Comparison of ENCODE assay signal across 18 cellular contexts in the genomic region with DNA sequence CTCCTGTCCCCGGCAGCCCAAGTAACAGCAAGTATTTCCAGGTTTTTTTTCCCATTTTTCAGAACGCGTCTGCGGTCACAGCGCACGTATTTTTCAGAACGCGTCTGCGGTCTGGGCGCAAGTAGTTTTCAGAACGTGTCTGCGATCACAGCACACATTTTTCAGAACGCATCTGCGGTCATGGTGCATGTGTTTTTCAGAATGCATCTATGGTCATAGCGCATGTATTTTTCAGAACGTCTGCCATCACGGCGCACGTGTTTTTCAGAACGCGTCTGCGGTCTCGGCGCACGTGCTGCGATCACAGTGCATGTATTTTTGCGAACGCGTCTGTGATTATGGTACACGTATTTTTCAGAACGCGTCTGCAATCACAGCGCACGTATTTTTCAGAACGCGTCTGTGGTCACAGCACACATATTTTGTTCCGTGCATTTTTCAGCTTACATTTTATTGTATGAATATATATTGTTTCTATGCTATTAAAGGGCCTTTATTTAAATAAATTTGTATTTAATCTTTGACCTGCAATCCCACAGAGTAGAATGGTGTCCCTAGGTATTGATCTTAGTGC. TPM values are rescaled to one million over a fixed set of nuclear protein-coding genes. Genes with fewer than 3 reads are reported as not detected.
"Had no signal": no experiment of that assay in that cellular context is flagged by ENCODE, and none has a peak within 500 bp of the region (broad histone marks: within the 10 kb centered on the region; RNA-seq: fewer than 3 reads in every experiment).

No MANE protein-coding gene starts in this region.

- ATAC-seq: activated naive CD4-positive, alpha-beta T cell treated with anti-CD3 and anti-CD28 coated beads, Interleukin-2, amount 50 U/mL, for 72 hours; activated T-cell treated with anti-CD3 and anti-CD28 coated beads, Interleukin-2, amount 50 U/mL, for 4 hours; foreskin keratinocyte; natural killer cell treated with Interleukin-12 subunit alpha and Interleukin-12 subunit beta and Interleukin-15 and Interleukin-18, amount 100 ng/mL, for 72 hours; stimulated activated naive CD8-positive, alpha-beta T cell treated with anti-CD3 and anti-CD28 coated beads, Interleukin-15, amount 100 ng/mL, for 72 hours had no signal

- H3K4me3 ChIP-seq: colonic mucosa, SJSA1, thoracic aorta had no signal

- H3K27me3 Mint-ChIP-seq: natural killer cell treated with Interleukin-12 subunit alpha and Interleukin-12 subunit beta and Interleukin-15 and Interleukin-18, amount 100 ng/mL, for 72 hours; stimulated activated naive CD8-positive, alpha-beta T cell treated with anti-CD3 and anti-CD28 coated beads, Interleukin-15, amount 100 ng/mL, for 72 hours had no signal

- H3K4me1 ChIP-seq: colonic mucosa, foreskin keratinocyte, SJSA1 had no signal

- H3K4me3 Mint-ChIP-seq: activated T-cell treated with anti-CD3 and anti-CD28 coated beads, Interleukin-2, amount 50 U/mL, for 4 hours; natural killer cell treated with Interleukin-12 subunit alpha and Interleukin-12 subunit beta and Interleukin-15 and Interleukin-18, amount 100 ng/mL, for 72 hours; stimulated activated naive CD8-positive, alpha-beta T cell treated with anti-CD3 and anti-CD28 coated beads, Interleukin-15, amount 100 ng/mL, for 72 hours had no signal

- H3K27me3 ChIP-seq: colonic mucosa, foreskin keratinocyte, SJSA1 had no signal

- H3K9me3 ChIP-seq: colonic mucosa, SJSA1, thoracic aorta had no signal

- H3K27ac Mint-ChIP-seq: activated naive CD4-positive, alpha-beta T cell treated with anti-CD3 and anti-CD28 coated beads, Interleukin-2, amount 50 U/mL, for 72 hours; natural killer cell treated with Interleukin-12 subunit alpha and Interleukin-12 subunit beta and Interleukin-15 and Interleukin-18, amount 100 ng/mL, for 72 hours had no signal

- H3K27ac ChIP-seq: colonic mucosa, foreskin keratinocyte, SJSA1, thoracic aorta had no signal

- DNase-seq: activated CD4-positive, alpha-beta T cell treated with anti-CD3 and anti-CD28 coated beads, Interleukin-2, amount 50 U/mL, for 48 hours; activated effector memory CD4-positive, alpha-beta T cell treated with Interleukin-2 at 50 U/mL for 16 hours; activated T-cell treated with anti-CD3 and anti-CD28 coated beads, Interleukin-2, amount 50 U/mL, for 4 hours; caudate nucleus; colonic mucosa; foreskin keratinocyte; mesendoderm; occipital lobe; stimulated activated CD4-positive, alpha-beta T cell treated with anti-CD3 and anti-CD28 coated beads, Interleukin-1b, Interleukin-23, amount 100 ng/mL, for 48 hours; stimulated activated naive CD8-positive, alpha-beta T cell treated with anti-CD3 and anti-CD28 coated beads, Interleukin-15, amount 100 ng/mL, for 72 hours had no signal

- H3K9me3 Mint-ChIP-seq: activated naive CD4-positive, alpha-beta T cell treated with anti-CD3 and anti-CD28 coated beads, Interleukin-2, amount 50 U/mL, for 72 hours; natural killer cell treated with Interleukin-12 subunit alpha and Interleukin-12 subunit beta and Interleukin-15 and Interleukin-18, amount 100 ng/mL, for 72 hours; stimulated activated naive CD8-positive, alpha-beta T cell treated with anti-CD3 and anti-CD28 coated beads, Interleukin-15, amount 100 ng/mL, for 72 hours had no signal

RNA-seq across cellular contexts. Expression of a gene that starts 19.7 kb away (rescaled TPM):
- total RNA-seq: activated naive CD4-positive, alpha-beta T cell treated with anti-CD3 and anti-CD28 coated beads, Interleukin-2, amount 50 U/mL, for 72 hours; activated T-cell treated with anti-CD3 and anti-CD28 coated beads, Interleukin-2, amount 50 U/mL, for 4 hours; colonic mucosa; foreskin keratinocyte; lower leg skin; natural killer cell treated with Interleukin-12 subunit alpha and Interleukin-12 subunit beta and Interleukin-15 and Interleukin-18, amount 100 ng/mL, for 72 hours; occipital lobe; SJSA1; T-helper 2 cell treated with Interferon-gamma antibody and Interleukin-4, amounts not matched to agents 100 ng/mL and 5 ng/mL, for 36 hours; urinary bladder had no signal
- polyA plus RNA-seq: foreskin keratinocyte, urinary bladder had no signal

RNA-seq across cellular contexts. Expression of a gene that starts 28.8 kb away (rescaled TPM):
- total RNA-seq: foreskin keratinocyte; lower leg skin; occipital lobe; pulmonary artery endothelial cell; T-helper 2 cell treated with Interferon-gamma antibody and Interleukin-4, amounts not matched to agents 100 ng/mL and 5 ng/mL, for 36 hours; thoracic aorta had no signal
- polyA plus RNA-seq: foreskin keratinocyte had no signal
